In genomic region chr10:119496282-119496681, GRCh38 we compare ENCODE assay signal across 8 cellular contexts. TPM values are rescaled to one million over a fixed set of nuclear protein-coding genes. Genes with fewer than 3 reads are reported as not detected.
DNase-seq lines count a peak whose midpoint lies in the region; ATAC-seq and TF ChIP-seq lines count a peak whose summit lies in the region.

No MANE protein-coding gene starts in this region.

- H3K9me3 ChIP-seq in psoas muscle (no peaks in the 10 kb centered on the region), sigmoid colon (no peaks in the 10 kb centered on the region)

- no peak overlapping the region for H3K4me3 ChIP-seq in psoas muscle
- no peak overlapping the region for H3K4me3 ChIP-seq in sigmoid colon

- intact Hi-C loops in psoas muscle (cut with DNase I), result no loop called here
- intact Hi-C loops in sigmoid colon (cut with DNase I), result no loop called here

- no peak for TF ChIP-seq POLR2A in sigmoid colon (IDR thresholded peaks at IDR 0.05)

- no peak for TF ChIP-seq EP300 in sigmoid colon (IDR thresholded peaks at IDR 0.05)

- no peak overlapping the region for H3K27ac ChIP-seq in psoas muscle
- H3K27ac ChIP-seq in sigmoid colon, result no peak overlapping the region

- H3K36me3 ChIP-seq in psoas muscle (ENCODE audit: insufficient read depth in 1 of 2, low read depth in 1 of 2), result no peaks in the 10 kb centered on the region
- H3K36me3 ChIP-seq in sigmoid colon, result peaks cover 0 to 21% (median 0%) of the 10 kb centered on the region in 4 donors

- no peaks in the 10 kb centered on the region for H3K27me3 ChIP-seq in psoas muscle (ENCODE audit: insufficient read depth in 3 of 3, low read length in 2 of 3)
- H3K27me3 ChIP-seq in sigmoid colon, result no peaks in the 10 kb centered on the region

- WGBS in psoas muscle, 3 donors, result 87 to 94% (median 93%) methylated on average over 6 of the region's 6 CpGs
- 71 to 82% methylated on average over 6 of the region's 6 CpGs for WGBS in sigmoid colon, 2 donors

- no peaks in the 10 kb centered on the region for H3K4me1 ChIP-seq in psoas muscle
- peaks cover 0 to 38% (median 34%) of the 10 kb centered on the region in 4 donors for H3K4me1 ChIP-seq in sigmoid colon

- peak; percentile 65 for DNase-seq in activated CD4-positive, CD25-positive, alpha-beta regulatory T cell treated with anti-CD3 and anti-CD28 coated beads, Interleukin-2, amount 50 U/mL, for 72 hours
- DNase-seq in stimulated activated CD4-positive, alpha-beta T cell treated with anti-CD3 and anti-CD28 coated beads, Interleukin-4, amount 100 ng/mL, for 24 hours, result peak; percentile 72
- DNase-seq in NOMO-1 treated with DMSO at 0.1 percent for 48 hours (lab: John Stamatoyannopoulos, UW; ENCODE audit: unreplicated experiment) (no peak), psoas muscle (no peak), sigmoid colon (no peak), OCI-M1 (lab: John Stamatoyannopoulos, UW) (no peak)

- TF ChIP-seq CTCF in psoas muscle (IDR thresholded peaks at IDR 0.05) (no peak), sigmoid colon (IDR thresholded peaks at IDR 0.05) (no peak)

- ATAC-seq in GM19035 (IDR thresholded peaks at IDR 0.05; ENCODE audit: unreplicated experiment), result peak; percentile 87
- peak; percentile 84 for ATAC-seq in HG02852 (IDR thresholded peaks at IDR 0.05; ENCODE audit: unreplicated experiment)
- ATAC-seq in psoas muscle, result no peak

RNA-seq across cellular contexts. Expression of gene RGS10, which starts 46.2 kb away (rescaled TPM):
- total RNA-seq in psoas muscle (10 to 100 TPM in 3 of 4 donors, 1 to 10 TPM in 1; 5.7 to 28.4 (median 12.6) TPM), sigmoid colon (100 to 1,000 TPM; 125 to 192 (median 167) TPM)
- polyA plus RNA-seq in psoas muscle (1 to 10 TPM; 4.2 to 9.5 (median 7.4) TPM), sigmoid colon (100 to 1,000 TPM in 1 of 3 donors, 10 to 100 TPM in 2; 54.1 to 106 (median 64.3) TPM)

Comparison
In these comparisons a context has a peak if more than half of its experiments do, and no peak if none do; other contexts are left out.
1. ATAC-seq: peak in GM19035 (single experiment) and HG02852 (single experiment); none in psoas muscle (0 of 4).
2. DNase-seq: peak in activated CD4-positive, CD25-positive, alpha-beta regulatory T cell treated with anti-CD3 and anti-CD28 coated beads, Interleukin-2, amount 50 U/mL, for 72 hours (single experiment) and stimulated activated CD4-positive, alpha-beta T cell treated with anti-CD3 and anti-CD28 coated beads, Interleukin-4, amount 100 ng/mL, for 24 hours (single experiment); none in NOMO-1 treated with DMSO at 0.1 percent for 48 hours (single experiment), psoas muscle (0 of 2), sigmoid colon (single experiment) and OCI-M1 (single experiment).
3. RNA of gene RGS10, which starts 46.2 kb away (total RNA-seq): 125 to 192 TPM in sigmoid colon; 5.7 to 28.4 TPM in psoas muscle; every median in the first group is over 4 times any median in the second.